In genomic region chr1:8751984-8752383, GRCh38 we compare ENCODE assay signal across 20 cellular contexts.
"Had no signal": no experiment of that assay in that cellular context is flagged by ENCODE, and none has a peak within 500 bp of the region (broad histone marks: within the 10 kb centered on the region; RNA-seq: fewer than 3 reads in every experiment).

No MANE protein-coding gene starts in this region.

- H3K9me3 Mint-ChIP-seq: natural killer cell; stimulated activated naive B cell treated with anti-CD40 and anti-IgM and Interleukin-4, amounts not matched to agents 10 μg/mL and 1 μg/mL and 100 μg/mL, for 72 hours had no signal

- H3K4me1 ChIP-seq: left lung, uterus had no signal

- FAIRE-seq: endothelial cell of umbilical vein had no signal

- H3K27ac Mint-ChIP-seq: natural killer cell; stimulated activated naive B cell treated with anti-CD40 and anti-IgM and Interleukin-4, amounts not matched to agents 10 μg/mL and 1 μg/mL and 100 μg/mL, for 72 hours had no signal

- H3K4me3 Mint-ChIP-seq: natural killer cell; stimulated activated naive B cell treated with anti-CD40 and anti-IgM and Interleukin-4, amounts not matched to agents 10 μg/mL and 1 μg/mL and 100 μg/mL, for 72 hours had no signal

- H3K4me3 ChIP-seq: esophagus squamous epithelium, left lung, mucosa of descending colon, right atrium auricular region, skin epidermis, tibial nerve, uterus had no signal

- H3K9me3 ChIP-seq: esophagus squamous epithelium, left lung, mucosa of descending colon, right atrium auricular region, tibial nerve, uterus had no signal

- H3K27me3 ChIP-seq: brain microvascular endothelial cell, esophagus squamous epithelium, left lung, right atrium auricular region, tibial nerve, uterus had no signal

- H3K27ac ChIP-seq: brain microvascular endothelial cell, esophagus squamous epithelium, left lung, right atrium auricular region, skin epidermis, tibial nerve, uterus had no signal

- H3K27me3 Mint-ChIP-seq: stimulated activated naive B cell treated with anti-CD40 and anti-IgM and Interleukin-4, amounts not matched to agents 10 μg/mL and 1 μg/mL and 100 μg/mL, for 72 hours had no signal

- ATAC-seq: left lung; mucosa of descending colon; natural killer cell; stimulated activated naive B cell treated with anti-CD40 and anti-IgM and Interleukin-4, amounts not matched to agents 10 μg/mL and 1 μg/mL and 100 μg/mL, for 72 hours had no signal

- DNase-seq: activated gamma-delta T cell treated with Interleukin-2 at 50 U/mL for 16 hours; brain microvascular endothelial cell; effector CD8-positive, alpha-beta T cell; esophagus squamous epithelium; hypothalamus; kidney; left lung; mammary epithelial cell; mucosa of descending colon; natural killer cell; nucleus accumbens; stimulated activated CD4-positive, alpha-beta T cell treated with anti-CD3 and anti-CD28 coated beads, Interleukin-15, amount 100 ng/mL, for 24 hours; stimulated activated CD4-positive, alpha-beta T cell treated with anti-CD3 and anti-CD28 coated beads, Interleukin-4, amount 100 ng/mL, for 1 hour; stimulated activated naive B cell treated with anti-CD40 and anti-IgM and Interleukin-4, amounts not matched to agents 10 μg/mL and 1 μg/mL and 100 μg/mL, for 72 hours; substantia nigra; uterus had no signal

- H3K36me3 Mint-ChIP-seq: natural killer cell had no signal

- H3K36me3 ChIP-seq: brain microvascular endothelial cell, esophagus squamous epithelium, left lung, right atrium auricular region, tibial nerve, uterus had no signal
